Comparison of ENCODE assay signal across 1 cellular context in genomic region chr17:28718317-28718672, GRCh38.
TF ChIP-seq lines count a peak whose summit lies in the region.

No MANE protein-coding gene starts in this region.

TF ChIP-seq in H1, 55 proteins besides CTCF, POLR2A, EP300 and RAD21:
- TF ChIP-seq SIN3A (conservative IDR thresholded peaks at IDR 0.05 in 1 of 2, IDR thresholded peaks at IDR 0.05 in 1 of 2; ENCODE audit: low read depth in 1 of 2, low read length in 2 of 2) (0 out of 4 replicates have a peak, but pooled peaks have one; percentile 9 to 40), BRCA1 (IDR thresholded peaks at IDR 0.05; ENCODE audit: low read depth, low read length) (no peak), KDM4A (IDR thresholded peaks at IDR 0.05; ENCODE audit: low read depth, low read length, severe bottlenecking) (peak; percentile 33)
